21 cellular contexts compared by ENCODE assay signal in the genomic region with DNA sequence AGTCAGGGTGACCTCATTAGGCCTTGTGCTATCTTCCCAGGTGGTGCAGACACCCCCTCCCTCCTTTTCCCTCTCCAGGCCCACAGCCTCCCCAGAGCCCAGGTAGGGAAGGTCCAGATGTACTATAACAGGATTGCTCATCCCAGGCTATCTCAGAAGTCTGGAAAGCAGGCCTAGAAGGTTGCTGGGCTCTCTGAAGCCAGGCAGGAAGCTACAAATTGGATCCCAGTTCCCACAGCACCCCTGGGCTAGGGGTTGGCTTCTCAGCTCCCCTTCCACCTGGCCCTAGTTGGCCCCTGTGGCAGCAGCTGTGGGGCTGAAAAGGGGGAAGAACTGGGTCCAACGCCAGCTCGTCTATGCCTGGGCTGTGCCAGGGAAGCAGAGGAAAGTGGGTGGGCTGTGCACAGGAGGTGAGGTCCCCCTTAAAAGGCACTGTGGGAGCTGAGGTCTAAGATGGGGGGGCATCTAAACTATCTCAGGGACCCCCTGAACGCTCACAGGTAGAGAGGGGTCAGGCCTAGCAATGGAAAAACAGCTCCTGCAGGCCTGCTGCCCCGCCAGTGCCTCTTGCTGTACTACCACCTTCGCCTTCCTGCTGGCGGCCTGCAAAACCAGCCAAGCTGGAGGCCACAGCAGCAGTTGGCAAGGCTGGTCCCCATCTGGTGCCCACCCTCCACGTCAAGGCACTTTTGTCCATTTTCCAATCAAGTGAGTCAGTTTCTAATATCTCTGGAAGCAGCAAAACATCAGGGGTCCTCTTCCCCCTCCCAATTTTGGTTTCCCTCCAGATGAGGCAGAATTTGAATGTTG. TPM values are rescaled to one million over a fixed set of nuclear protein-coding genes. Genes with fewer than 3 reads are reported as not detected.
A peak's percentile ranks its signal among the peaks of the same experiment; 100 is the strongest.
DNase-seq lines count a peak whose midpoint lies in the region; ATAC-seq, FAIRE-seq and TF ChIP-seq lines count a peak whose summit lies in the region.
"Had no signal": no experiment of that assay in that cellular context is flagged by ENCODE, and none has a peak within 500 bp of the region (broad histone marks: within the 10 kb centered on the region; RNA-seq: fewer than 3 reads in every experiment).

No MANE protein-coding gene starts in this region.

- H3K27me3 ChIP-seq in HepG2 (ENCODE audit: control insufficient read depth in 1 of 2, insufficient read depth in 2 of 2, low read length in 2 of 2): no peaks in the 10 kb centered on the region
- H3K27me3 ChIP-seq: BLaER1 treated with 17β-estradiol and CSF1 and Interleukin-3, amounts not matched to agents 10 nM and 100 nM; esophagus muscularis mucosa; left lung; ovary; right lobe of liver had no signal

- peaks cover 15 to 32% of the 10 kb centered on the region in 2 experiments for H3K36me3 ChIP-seq in HepG2 (replicated peaks in 1 of 2; ENCODE audit: control insufficient read depth in 1 of 2, insufficient read depth in 2 of 2, low read length in 2 of 2)
- H3K36me3 ChIP-seq: ovary had no signal

- no peak for TF ChIP-seq POLR2A in HepG2 (IDR thresholded peaks at IDR 0.05; ENCODE audit: insufficient read depth in 1 of 2, low read depth in 2 of 2, low read length in 2 of 2)

- no peak for ATAC-seq in HepG2
- no peak for ATAC-seq in GM19455 (IDR thresholded peaks at IDR 0.05; ENCODE audit: unreplicated experiment)
- ATAC-seq: SK-N-SH treated with all-trans-retinoic acid at 6 μM for 48 hours had no signal

- in situ Hi-C loops in G401 (cut with HindIII; ENCODE audit: low sequenced_read_pairs) (no loop called here), HepG2 (cut with HindIII; ENCODE audit: extremely low pct_ligation_motif_present, low pct_unique_long_range_greater_than_20kb) (no loop called here)

- peaks cover 18% of the 10 kb centered on the region for H3K4me1 ChIP-seq in HepG2 (ENCODE audit: insufficient read depth, low read length)
- H3K4me1 ChIP-seq: BLaER1 treated with 17β-estradiol and CSF1 and Interleukin-3, amounts not matched to agents 10 nM and 100 nM; esophagus muscularis mucosa; left lung; right lobe of liver had no signal

- CTCF ChIA-PET in activated CD4-positive, alpha-beta memory T cell treated with anti-CD3 and anti-CD28 coated beads for 36 hours (lab: Charles Lee): interaction anchor here (1.2 to 1.6 kb wide), 2 partner anchors 10 to 81 kb away, joined by 4 to 6 read pairs; no protein-coding TSS in a partner anchor
- CTCF ChIA-PET in HepG2 (lab: Yijun Ruan, JAX; ENCODE audit: low intra/inter-chr PET ratio, low total read pairs): no interaction called here

- no peak for TF ChIP-seq RAD21 in HepG2 (CRISPR knock-in tag; IDR thresholded peaks at IDR 0.05)

- H3K27me3 Mint-ChIP-seq in activated CD4-positive, alpha-beta T cell treated with anti-CD3 and anti-CD28 coated beads, Interleukin-2, amount 10 ng/mL, durations not matched to agents 24 days and 14 days: no peaks in the 10 kb centered on the region
- no peaks in the 10 kb centered on the region for H3K27me3 Mint-ChIP-seq in activated CD4-positive, alpha-beta memory T cell treated with anti-CD3 and anti-CD28 coated beads for 36 hours
- no peaks in the 10 kb centered on the region for H3K27me3 Mint-ChIP-seq in mesothelial cell of epicardium (ENCODE audit: low read depth)
- H3K27me3 Mint-ChIP-seq: stimulated activated naive CD8-positive, alpha-beta T cell treated with anti-CD3 and anti-CD28 coated beads, Interleukin-15, Interleukin-2, amounts not matched to agents 100 ng/mL and 50 ng/mL, for 24 hours; type B pancreatic cell had no signal

- no peak overlapping the region for H3K4me3 ChIP-seq in HepG2 (replicated peaks in 1 of 3; ENCODE audit: insufficient read depth in 1 of 3, low read depth in 2 of 3, low read length in 3 of 3)
- H3K4me3 ChIP-seq: BLaER1 treated with 17β-estradiol and CSF1 and Interleukin-3, amounts not matched to agents 10 nM and 100 nM; esophagus muscularis mucosa; left lung; ovary; right lobe of liver had no signal

- H3K4me2 ChIP-seq in HepG2 (ENCODE audit: low read depth, low read length): no peak overlapping the region
- H3K4me2 ChIP-seq: BLaER1 treated with 17β-estradiol and CSF1 and Interleukin-3, amounts not matched to agents 10 nM and 100 nM had no signal

- H4K20me1 ChIP-seq in HepG2 (ENCODE audit: insufficient read depth, low read length): no peaks in the 10 kb centered on the region

- H3K79me2 ChIP-seq in HepG2 (ENCODE audit: insufficient read depth, low read length): no peaks in the 10 kb centered on the region

- POLR2A ChIA-PET in activated CD4-positive, alpha-beta memory T cell treated with anti-CD3 and anti-CD28 coated beads for 36 hours (lab: Charles Lee): interaction anchor here (1.1 to 1.5 kb wide), 3 partner anchors 9 to 70 kb away, joined by 3 to 7 read pairs (median 4); no protein-coding TSS in a partner anchor
- POLR2A ChIA-PET in HepG2 (lab: Yijun Ruan, JAX): interaction anchor here (1.8 kb wide), 1 partner anchor 13 kb away, joined by 4 read pairs; no protein-coding TSS in a partner anchor

- intact Hi-C loops in activated CD4-positive, alpha-beta T cell treated with anti-CD3 and anti-CD28 coated beads, Interleukin-2, amount 10 ng/mL, durations not matched to agents 24 days and 14 days (cut with micrococcal nuclease): no loop called here
- intact Hi-C loops in activated CD4-positive, alpha-beta memory T cell treated with anti-CD3 and anti-CD28 coated beads for 36 hours (cut with micrococcal nuclease): no loop called here
- intact Hi-C loops in HepG2 (cut with micrococcal nuclease; ENCODE audit: unreplicated experiment): no loop called here

- no peaks in the 10 kb centered on the region for H3K9me3 Mint-ChIP-seq in activated CD4-positive, alpha-beta T cell treated with anti-CD3 and anti-CD28 coated beads, Interleukin-2, amount 10 ng/mL, durations not matched to agents 24 days and 14 days
- H3K9me3 Mint-ChIP-seq in activated CD4-positive, alpha-beta memory T cell treated with anti-CD3 and anti-CD28 coated beads for 36 hours: no peaks in the 10 kb centered on the region
- H3K9me3 Mint-ChIP-seq in mesothelial cell of epicardium: no peaks in the 10 kb centered on the region
- H3K9me3 Mint-ChIP-seq: H9; stimulated activated naive CD8-positive, alpha-beta T cell treated with anti-CD3 and anti-CD28 coated beads, Interleukin-15, Interleukin-2, amounts not matched to agents 100 ng/mL and 50 ng/mL, for 24 hours; type B pancreatic cell had no signal

- H3K4me1 Mint-ChIP-seq in activated CD4-positive, alpha-beta T cell treated with anti-CD3 and anti-CD28 coated beads, Interleukin-2, amount 10 ng/mL, durations not matched to agents 24 days and 14 days: peaks cover 6% of the 10 kb centered on the region
- peaks cover 4% of the 10 kb centered on the region for H3K4me1 Mint-ChIP-seq in activated CD4-positive, alpha-beta memory T cell treated with anti-CD3 and anti-CD28 coated beads for 36 hours (ENCODE audit: low read depth)
- peaks cover 20% of the 10 kb centered on the region for H3K4me1 Mint-ChIP-seq in mesothelial cell of epicardium

- WGBS in HepG2 (ENCODE audit: low lambda C conversion rate): 92% methylated on average over 6 of the region's 7 CpGs

- BruUV-seq in HepG2 (replicated peaks; lab: Mats Ljungman, UMichigan): no TSS peak

- peak overlapping the region; percentile 38 for H3K27ac Mint-ChIP-seq in activated CD4-positive, alpha-beta T cell treated with anti-CD3 and anti-CD28 coated beads, Interleukin-2, amount 10 ng/mL, durations not matched to agents 24 days and 14 days
- H3K27ac Mint-ChIP-seq in activated CD4-positive, alpha-beta memory T cell treated with anti-CD3 and anti-CD28 coated beads for 36 hours: peak overlapping the region; percentile 6
- H3K27ac Mint-ChIP-seq in mesothelial cell of epicardium: no peak overlapping the region
- H3K27ac Mint-ChIP-seq: type B pancreatic cell had no signal

- peaks cover 72% of the 10 kb centered on the region for H3K36me3 Mint-ChIP-seq in activated CD4-positive, alpha-beta T cell treated with anti-CD3 and anti-CD28 coated beads, Interleukin-2, amount 10 ng/mL, durations not matched to agents 24 days and 14 days (ENCODE audit: low read depth)
- H3K36me3 Mint-ChIP-seq in activated CD4-positive, alpha-beta memory T cell treated with anti-CD3 and anti-CD28 coated beads for 36 hours: peaks cover 53% of the 10 kb centered on the region
- H3K36me3 Mint-ChIP-seq in mesothelial cell of epicardium: peaks cover 9% of the 10 kb centered on the region

- no peak overlapping the region for H3K4me3 Mint-ChIP-seq in activated CD4-positive, alpha-beta T cell treated with anti-CD3 and anti-CD28 coated beads, Interleukin-2, amount 10 ng/mL, durations not matched to agents 24 days and 14 days
- H3K4me3 Mint-ChIP-seq in activated CD4-positive, alpha-beta memory T cell treated with anti-CD3 and anti-CD28 coated beads for 36 hours: no peak overlapping the region
- no peak overlapping the region for H3K4me3 Mint-ChIP-seq in mesothelial cell of epicardium
- H3K4me3 Mint-ChIP-seq: H9; stimulated activated naive CD8-positive, alpha-beta T cell treated with anti-CD3 and anti-CD28 coated beads, Interleukin-15, Interleukin-2, amounts not matched to agents 100 ng/mL and 50 ng/mL, for 24 hours; type B pancreatic cell had no signal

- H2AFZ ChIP-seq in HepG2 (ENCODE audit: low read length): no peak overlapping the region

- TF ChIP-seq CTCF in HepG2 (CRISPR knock-in tag; IDR thresholded peaks at IDR 0.05) (no peak), mesothelial cell of epicardium (IDR thresholded peaks at IDR 0.05; ENCODE audit: unreplicated experiment) (no peak)

- H3K9ac ChIP-seq in HepG2 (ENCODE audit: insufficient read depth, low read depth, low read length): no peak overlapping the region

- DNase-seq in activated CD4-positive, alpha-beta T cell treated with anti-CD3 and anti-CD28 coated beads, Interleukin-2, amount 10 ng/mL, durations not matched to agents 24 days and 14 days: no peak
- DNase-seq in activated CD4-positive, alpha-beta T cell treated with anti-CD3 and anti-CD28 coated beads, Interleukin-2, amount 50 U/mL, for 4 hours: no peak
- DNase-seq in G401 (ENCODE audit: low spot score) (peak; percentile 18), HepG2 (ENCODE audit: low spot score) (no peak), mesothelial cell of epicardium (ENCODE audit: low spot score in 2 of 2, unreplicated experiment in 2 of 2) (no peak), kidney tubule cell (ENCODE audit: low spot score) (no peak)
- DNase-seq in activated CD4-positive, alpha-beta memory T cell treated with anti-CD3 and anti-CD28 coated beads for 36 hours: no peak
- DNase-seq: amygdala, H9, IMR-90, NCI-H748 treated with DMSO at 0.1 percent for 48 hours, ovary, T1000 had no signal

- no peaks in the 10 kb centered on the region for H3K9me3 ChIP-seq in HepG2 (ENCODE audit: low read length)
- H3K9me3 ChIP-seq: BLaER1 treated with 17β-estradiol and CSF1 and Interleukin-3, amounts not matched to agents 10 nM and 100 nM; esophagus muscularis mucosa; left lung; ovary; right lobe of liver had no signal

- no peak for FAIRE-seq in HepG2 (lab: Jason Lieb, UNC)

- H3K27ac ChIP-seq in HepG2 (ENCODE audit: extremely low read length, insufficient read depth, low read length): no peak overlapping the region
- H3K27ac ChIP-seq: BLaER1 treated with 17β-estradiol and CSF1 and Interleukin-3, amounts not matched to agents 10 nM and 100 nM; esophagus muscularis mucosa; left lung; ovary; right lobe of liver had no signal

- TF ChIP-seq EP300 in HepG2 (IDR thresholded peaks at IDR 0.05; ENCODE audit: low read depth in 2 of 2, low read length in 2 of 2): no peak
- no peak for TF ChIP-seq EP300 in HepG2 (CRISPR knock-in tag; IDR thresholded peaks at IDR 0.05; ENCODE audit: borderline replicate concordance)

RNA-seq across cellular contexts. Expression of a gene that starts 13.3 kb away (rescaled TPM):
- total RNA-seq in activated CD4-positive, alpha-beta T cell treated with anti-CD3 and anti-CD28 coated beads, Interleukin-2, amount 10 ng/mL, durations not matched to agents 24 days and 14 days: 58.1 and 63.7 TPM in 2 replicates
- 21.5 and 27.9 TPM in 2 replicates for total RNA-seq in G401 (2014; rRNA removed; shearing (Covaris generic))
- total RNA-seq in activated CD4-positive, alpha-beta memory T cell treated with anti-CD3 and anti-CD28 coated beads for 36 hours: 10 to 100 TPM; 69.7 to 71.0 TPM
- total RNA-seq in HepG2 (2016; rRNA removed; fragmentation: Illumina TruSeq; extraction: Trizol) (18.1 and 32.6 TPM in 2 replicates), mesothelial cell of epicardium (46.9 to 57.3 TPM (median 56.1 TPM) in 3 replicates)
- 4.5 and 4.8 TPM in 2 replicates for total RNA-seq in HepG2 (2016; cell fraction: cytosol; rRNA removed; fragmentation: Illumina TruSeq; extraction: Trizol; ENCODE audit: low read depth)
- total RNA-seq in HepG2 (2016; cell fraction: insoluble cytoplasmic fraction; rRNA removed; fragmentation: Illumina TruSeq; extraction: Trizol): 18.2 and 34.4 TPM in 2 replicates
- 10.6 and 10.9 TPM in 2 replicates for total RNA-seq in HepG2 (2016; cell fraction: membrane; rRNA removed; fragmentation: Illumina TruSeq; extraction: Trizol)
- 12.4 and 13.6 TPM in 2 replicates for total RNA-seq in HepG2 (2016; cell fraction: nucleus; rRNA removed; fragmentation: Illumina TruSeq; extraction: Trizol)
- polyA plus RNA-seq in HepG2 (2011; rRNA removed): 10.6 and 12.7 TPM in 2 replicates
- polyA plus RNA-seq in HepG2 (2011; cell fraction: cytosol; rRNA removed): 5.4 and 8.9 TPM in 2 replicates
- polyA plus RNA-seq in HepG2 (2011; cell fraction: nucleus; rRNA removed): 3.1 and 5.2 TPM in 2 replicates
- polyA plus RNA-seq in HepG2 (2012): 9.2 and 10.8 TPM in 2 replicates
- 1.4 and 1.6 TPM in 2 replicates for polyA plus RNA-seq in HepG2 (2016; cell fraction: cytosol; fragmentation: Illumina TruSeq; extraction: Trizol; ENCODE audit: low read depth)
- polyA plus RNA-seq in HepG2 (2016; cell fraction: insoluble cytoplasmic fraction; fragmentation: Illumina TruSeq; extraction: Trizol; ENCODE audit: low read depth): 28.5 and 31.9 TPM in 2 replicates
- 5.5 and 6.3 TPM in 2 replicates for polyA plus RNA-seq in HepG2 (2016; cell fraction: membrane; fragmentation: Illumina TruSeq; extraction: Trizol; ENCODE audit: low read depth)
- 15.3 and 18.2 TPM in 2 replicates for polyA plus RNA-seq in HepG2 (2016; cell fraction: nucleus; fragmentation: Illumina TruSeq; extraction: Trizol; ENCODE audit: insufficient read depth, low read depth)
- 11.4 and 32.6 TPM in 2 replicates for polyA minus RNA-seq in HepG2 (2011; rRNA and poly(A)+ RNA removed; ENCODE audit: low replicate concordance)
- 10.7 and 13.2 TPM in 2 replicates for polyA minus RNA-seq in HepG2 (2011; cell fraction: cytosol; rRNA and poly(A)+ RNA removed)
- 14.9 and 16.2 TPM in 2 replicates for polyA minus RNA-seq in HepG2 (2011; cell fraction: nucleus; rRNA and poly(A)+ RNA removed)

RNA-seq across cellular contexts. Expression of a gene that starts 21.0 kb away (rescaled TPM):
- total RNA-seq in activated CD4-positive, alpha-beta T cell treated with anti-CD3 and anti-CD28 coated beads, Interleukin-2, amount 10 ng/mL, durations not matched to agents 24 days and 14 days: 132 and 144 TPM in 2 replicates
- total RNA-seq in G401 (2014; rRNA removed; shearing (Covaris generic)): 60.2 and 66.5 TPM in 2 replicates
- 100 to 1,000 TPM; 183 to 189 TPM for total RNA-seq in activated CD4-positive, alpha-beta memory T cell treated with anti-CD3 and anti-CD28 coated beads for 36 hours
- 38.9 and 41.3 TPM in 2 replicates for total RNA-seq in HepG2 (2016; rRNA removed; fragmentation: Illumina TruSeq; extraction: Trizol)
- total RNA-seq in HepG2 (2016; cell fraction: cytosol; rRNA removed; fragmentation: Illumina TruSeq; extraction: Trizol; ENCODE audit: low read depth): 37.4 and 48.9 TPM in 2 replicates
- total RNA-seq in HepG2 (2016; cell fraction: insoluble cytoplasmic fraction; rRNA removed; fragmentation: Illumina TruSeq; extraction: Trizol): 37.1 and 41.5 TPM in 2 replicates
- total RNA-seq in HepG2 (2016; cell fraction: membrane; rRNA removed; fragmentation: Illumina TruSeq; extraction: Trizol): 43.2 and 56.9 TPM in 2 replicates
- 34.7 and 40.7 TPM in 2 replicates for total RNA-seq in HepG2 (2016; cell fraction: nucleus; rRNA removed; fragmentation: Illumina TruSeq; extraction: Trizol)
- polyA plus RNA-seq in HepG2 (2011; rRNA removed): 25.5 and 29.7 TPM in 2 replicates
- polyA plus RNA-seq in HepG2 (2011; cell fraction: cytosol; rRNA removed): 20.2 and 33.0 TPM in 2 replicates
- polyA plus RNA-seq in HepG2 (2011; cell fraction: nucleus; rRNA removed): 61.0 and 76.3 TPM in 2 replicates
- 20.3 and 24.3 TPM in 2 replicates for polyA plus RNA-seq in HepG2 (2012)
- polyA plus RNA-seq in HepG2 (2016; cell fraction: cytosol; fragmentation: Illumina TruSeq; extraction: Trizol; ENCODE audit: low read depth): 79.2 and 107 TPM in 2 replicates
- polyA plus RNA-seq in HepG2 (2016; cell fraction: insoluble cytoplasmic fraction; fragmentation: Illumina TruSeq; extraction: Trizol; ENCODE audit: low read depth): 42.2 and 45.3 TPM in 2 replicates
- polyA plus RNA-seq in HepG2 (2016; cell fraction: membrane; fragmentation: Illumina TruSeq; extraction: Trizol; ENCODE audit: low read depth): 66.8 and 74.2 TPM in 2 replicates
- polyA plus RNA-seq in HepG2 (2016; cell fraction: nucleus; fragmentation: Illumina TruSeq; extraction: Trizol; ENCODE audit: insufficient read depth, low read depth): 60.4 and 66.8 TPM in 2 replicates
- polyA minus RNA-seq in HepG2 (2011; rRNA and poly(A)+ RNA removed; ENCODE audit: low replicate concordance): 67.2 and 159 TPM in 2 replicates
- 15.8 and 17.7 TPM in 2 replicates for polyA minus RNA-seq in HepG2 (2011; cell fraction: cytosol; rRNA and poly(A)+ RNA removed)
- 34.7 and 42.2 TPM in 2 replicates for polyA minus RNA-seq in HepG2 (2011; cell fraction: nucleus; rRNA and poly(A)+ RNA removed)
- total RNA-seq in mesothelial cell of epicardium: 36.0 to 44.5 TPM (median 41.6 TPM) in 3 replicates
